ENCODE assay signal across 1 cellular context in genomic region chr18:35041752-35042379, GRCh38.
TF ChIP-seq lines count a peak whose summit lies in the region.

No MANE protein-coding gene starts in this region.

TF ChIP-seq in K562, 482 proteins besides CTCF, POLR2A, EP300 and RAD21 (continued from another document):
- TF ChIP-seq AFF1 (IDR thresholded peaks at IDR 0.05; ENCODE audit: low read depth in 1 of 2, partially characterized antibody in 2 of 2): no peak
- 0 out of 2 replicates have a peak, but pooled peaks have one; percentile 17 for TF ChIP-seq ZC3H4 (CRISPR knock-in tag; IDR thresholded peaks at IDR 0.05; ENCODE audit: borderline replicate concordance)
- peak; percentile 61 to 77; a peak in 3 of 4 replicates for TF ChIP-seq RCOR1 (IDR thresholded peaks at IDR 0.05; ENCODE audit: borderline replicate concordance in 1 of 2, low read depth in 2 of 2, low read length in 2 of 2)
- 0 out of 2 replicates have a peak, but pooled peaks have one; percentile 3 for TF ChIP-seq ZNF584 (CRISPR knock-in tag; IDR thresholded peaks at IDR 0.05; ENCODE audit: low read depth)
- no peak for TF ChIP-seq ZNF24 (IDR thresholded peaks at IDR 0.05)
- TF ChIP-seq AFF4 (CRISPR knock-in tag; IDR thresholded peaks at IDR 0.05): no peak
- TF ChIP-seq SAP30 (IDR thresholded peaks at IDR 0.05; ENCODE audit: borderline replicate concordance, insufficient read depth, low read depth, low read length, poor library complexity, severe bottlenecking): peak; percentile 75
- TF ChIP-seq KDM1A (IDR thresholded peaks at IDR 0.05): peak; percentile 69 to 82; a peak in 3 of 4 replicates
- peak; percentile 47; the same call in 1 of the 2 replicates for TF ChIP-seq ZNF512 (tag; IDR thresholded peaks at IDR 0.05)
- 0 out of 2 replicates have a peak, but pooled peaks have one; percentile 6 for TF ChIP-seq ZNF583 (CRISPR knock-in tag; IDR thresholded peaks at IDR 0.05)
